ENCODE assay signal across 10 cellular contexts in genomic region chr2:70516596-70516995, GRCh38. TPM values are rescaled to one million over a fixed set of nuclear protein-coding genes. Genes with fewer than 3 reads are reported as not detected.
A peak's percentile ranks its signal among the peaks of the same experiment; 100 is the strongest.
DNase-seq lines count a peak whose midpoint lies in the region; ATAC-seq and TF ChIP-seq lines count a peak whose summit lies in the region.
"Had no signal": no experiment of that assay in that cellular context is flagged by ENCODE, and none has a peak within 500 bp of the region (broad histone marks: within the 10 kb centered on the region; RNA-seq: fewer than 3 reads in every experiment).

No MANE protein-coding gene starts in this region.

- no peaks in the 10 kb centered on the region for H3K9me3 ChIP-seq in endodermal cell (ENCODE audit: control insufficient read depth, low read length)

- H3K27ac Mint-ChIP-seq in endodermal cell, result no peak overlapping the region
- H3K27ac Mint-ChIP-seq: activated naive CD4-positive, alpha-beta T cell treated with anti-CD3 and anti-CD28 coated beads, Interleukin-2, amount 50 U/mL, for 24 hours had no signal

- H3K36me3 Mint-ChIP-seq in endodermal cell (ENCODE audit: low read depth), result no peaks in the 10 kb centered on the region
- H3K36me3 Mint-ChIP-seq: activated naive CD4-positive, alpha-beta T cell treated with anti-CD3 and anti-CD28 coated beads, Interleukin-2, amount 50 U/mL, for 24 hours had no signal

- H3K4me3 ChIP-seq in GM06990 (replicated peaks; ENCODE audit: low read depth, low read length) (no peak overlapping the region), endodermal cell (ENCODE audit: low read length) (no peak overlapping the region)

- peaks cover 8% of the 10 kb centered on the region for H3K27me3 Mint-ChIP-seq in endodermal cell (ENCODE audit: insufficient read depth)
- H3K27me3 Mint-ChIP-seq: activated naive CD4-positive, alpha-beta T cell treated with anti-CD3 and anti-CD28 coated beads, Interleukin-2, amount 50 U/mL, for 24 hours had no signal

- H3K9ac ChIP-seq in endodermal cell (ENCODE audit: extremely low read depth, low read length, poor library complexity, severe bottlenecking), result no peak overlapping the region

- H3K36me3 ChIP-seq in GM06990 (ENCODE audit: control insufficient read depth, insufficient read depth, low read length) (no peaks in the 10 kb centered on the region), endodermal cell (ENCODE audit: control insufficient read depth, insufficient read depth, low read length) (no peaks in the 10 kb centered on the region)

- H3K4me3 Mint-ChIP-seq in endodermal cell, result no peak overlapping the region
- H3K4me3 Mint-ChIP-seq: activated naive CD4-positive, alpha-beta T cell treated with anti-CD3 and anti-CD28 coated beads, Interleukin-2, amount 50 U/mL, for 24 hours had no signal

- H3K4me1 Mint-ChIP-seq in endodermal cell, result peaks cover 7% of the 10 kb centered on the region

- no peak for TF ChIP-seq CTCF in GM06990 (IDR thresholded peaks at IDR 0.05; ENCODE audit: insufficient read depth, low read length, poor library complexity, severe bottlenecking)
- no peak for TF ChIP-seq CTCF in endodermal cell (conservative IDR thresholded peaks at IDR 0.05)

- H3K27ac ChIP-seq in endodermal cell (ENCODE audit: low read depth, low read length), result no peak overlapping the region

- ATAC-seq in GM21360 (IDR thresholded peaks at IDR 0.05; ENCODE audit: unreplicated experiment), result peak; percentile 94
- ATAC-seq in HG03439 (IDR thresholded peaks at IDR 0.05; ENCODE audit: unreplicated experiment), result peak; percentile 88

- peak; percentile 13 for DNase-seq in GM06990 (ENCODE audit: extremely low read depth, insufficient read length)
- DNase-seq in endodermal cell, result peak; percentile 19
- no peak for DNase-seq in activated gamma-delta T cell (lab: John Stamatoyannopoulos, UW)
- no peak for DNase-seq in retina
- DNase-seq in activated CD4-positive, alpha-beta T cell treated with anti-CD3 and anti-CD28 coated beads, Interleukin-2, amount 50 U/mL, for 1 hour, result no peak
- DNase-seq in activated effector memory CD4-positive, alpha-beta T cell treated with Interleukin-2 at 50 U/mL for 16 hours, result no peak
- DNase-seq: left cardiac atrium had no signal

- WGBS in endodermal cell (ENCODE audit: insufficient coverage in 1 of 2, insufficient read length in 1 of 2), 2 experiments, result 87 to 96% methylated on average over 5 of the region's 5 CpGs

- no peaks in the 10 kb centered on the region for H3K9me3 Mint-ChIP-seq in endodermal cell
- H3K9me3 Mint-ChIP-seq: activated naive CD4-positive, alpha-beta T cell treated with anti-CD3 and anti-CD28 coated beads, Interleukin-2, amount 50 U/mL, for 24 hours had no signal

- H3K27me3 ChIP-seq in GM06990 (replicated peaks; ENCODE audit: control insufficient read depth, insufficient read depth, low read length) (no peaks in the 10 kb centered on the region), endodermal cell (ENCODE audit: control insufficient read depth, insufficient read depth, low read length, poor library complexity, severe bottlenecking) (no peaks in the 10 kb centered on the region)

- no peaks in the 10 kb centered on the region for H3K4me1 ChIP-seq in endodermal cell (ENCODE audit: control insufficient read depth, insufficient read depth, low read length)

RNA-seq across cellular contexts. Expression of gene TGFA, which starts 37.0 kb away (rescaled TPM):
- 1 to 10 TPM; 2.0 to 3.2 TPM for total RNA-seq in endodermal cell
- polyA plus RNA-seq in endodermal cell (2013, experiment 1 of 2), result 0.75 TPM
- polyA plus RNA-seq in endodermal cell (2013, experiment 2 of 2), result 0.66 TPM

Comparison
In these comparisons a context has a peak if more than half of its experiments do, and no peak if none do; other contexts are left out.
1. DNase-seq: peak in GM06990 (single experiment) and endodermal cell (single experiment); none in activated gamma-delta T cell (single experiment), retina (single experiment), activated CD4-positive, alpha-beta T cell treated with anti-CD3 and anti-CD28 coated beads, Interleukin-2, amount 50 U/mL, for 1 hour (single experiment) and activated effector memory CD4-positive, alpha-beta T cell treated with Interleukin-2 at 50 U/mL for 16 hours (single experiment).